8 cellular contexts compared by ENCODE assay signal in the genomic region with DNA sequence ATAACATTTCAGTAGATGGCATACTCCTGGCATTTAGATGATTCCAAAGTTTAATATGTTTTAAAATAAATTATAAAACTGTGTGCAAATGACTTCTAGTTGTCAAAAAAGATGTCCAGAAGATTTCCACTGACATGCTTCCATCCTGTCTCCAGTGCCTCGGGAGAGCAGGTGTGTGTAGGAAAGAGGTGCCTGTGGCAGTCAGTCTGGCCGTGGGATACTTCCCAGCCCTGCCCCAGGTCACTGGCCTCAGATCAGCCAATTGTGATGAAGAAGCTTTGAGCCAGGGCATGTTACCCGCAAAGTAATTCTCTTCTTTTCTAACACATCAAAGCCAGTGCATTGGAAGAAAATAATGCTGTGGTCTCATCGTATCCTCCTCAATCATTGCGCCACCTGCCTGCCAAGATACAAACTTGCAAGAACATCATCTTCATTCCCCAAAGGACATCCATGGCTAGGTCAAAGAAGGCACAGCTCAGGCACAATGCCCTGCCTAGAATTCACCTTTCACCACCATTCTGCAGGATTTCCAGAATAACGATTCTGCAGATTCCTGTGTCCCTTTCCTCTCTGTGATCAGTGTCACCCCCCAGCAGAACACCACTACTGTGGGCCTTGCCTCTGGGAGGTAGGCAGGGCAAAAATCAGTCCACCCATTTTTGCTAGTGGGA. TPM values are rescaled to one million over a fixed set of nuclear protein-coding genes. Genes with fewer than 3 reads are reported as not detected.
DNase-seq lines count a peak whose midpoint lies in the region; ATAC-seq, FAIRE-seq and TF ChIP-seq lines count a peak whose summit lies in the region.

No MANE protein-coding gene starts in this region.

- H3K4me3 Mint-ChIP-seq in nephron: no peak overlapping the region

- peak; percentile 73 for TF ChIP-seq CTCF in D721Med (IDR thresholded peaks at IDR 0.05; ENCODE audit: insufficient read depth, missing control alignments)
- TF ChIP-seq CTCF in GM20000 (IDR thresholded peaks at IDR 0.05; ENCODE audit: extremely low read depth, missing control alignments): peak; percentile 17
- peak in 55 of 56 donors; percentile 19 to 68 (median 52) for TF ChIP-seq CTCF in dorsolateral prefrontal cortex (IDR thresholded peaks at IDR 0.05 in 54 of 56, conservative IDR thresholded peaks at IDR 0.05 in 2 of 56; ENCODE audit: low read depth in 1 of 56, partially characterized antibody in 56 of 56)
- peak; percentile 39 to 57 (median 46) for TF ChIP-seq CTCF in nephron (IDR thresholded peaks at IDR 0.05; ENCODE audit: unreplicated experiment in 3 of 3)

- DNase-seq in D721Med (ENCODE audit: insufficient read length, low spot score) (peak; percentile 48), GM20000 (ENCODE audit: low spot score) (peak; percentile 47), RCC 7860 (ENCODE audit: low spot score) (peak; percentile 53), dorsolateral prefrontal cortex (no peak)
- DNase-seq in stimulated activated CD4-positive, alpha-beta T cell treated with anti-CD3 and anti-CD28 coated beads, Interleukin-4, amount 100 ng/mL, for 1 hour: no peak

- H3K4me3 ChIP-seq in dorsolateral prefrontal cortex: no peak overlapping the region

- ATAC-seq in GM21717 (IDR thresholded peaks at IDR 0.05; ENCODE audit: unreplicated experiment): no peak
- ATAC-seq in HG03342 (IDR thresholded peaks at IDR 0.05; ENCODE audit: unreplicated experiment): no peak

- H3K4me1 Mint-ChIP-seq in nephron: peaks cover 10% of the 10 kb centered on the region

- H3K27me3 Mint-ChIP-seq in nephron (ENCODE audit: low read depth): peaks cover 45% of the 10 kb centered on the region

- FAIRE-seq in D721Med (lab: Jason Lieb, UNC) (no peak), RCC 7860 (lab: Jason Lieb, UNC) (peak; percentile 57)

- H3K27ac Mint-ChIP-seq in nephron: no peak overlapping the region

- intact Hi-C loops in dorsolateral prefrontal cortex (cut with DNase I): loop anchor here in 1 of 2 donors (2.0 to 10.0 kb wide), 2 partner anchors 399 to 469 kb away; no protein-coding TSS in a partner anchor

- peaks cover 5% of the 10 kb centered on the region for H3K9me3 Mint-ChIP-seq in nephron

- no peaks in the 10 kb centered on the region for H3K36me3 Mint-ChIP-seq in nephron (ENCODE audit: low read depth)

- H3K27ac ChIP-seq in dorsolateral prefrontal cortex: no peak overlapping the region

- peaks cover 0 to 20% (median 0%) of the 10 kb centered on the region in 45 donors for H3K27me3 ChIP-seq in dorsolateral prefrontal cortex

RNA-seq across cellular contexts. Expression of a gene that starts 6.3 kb away (rescaled TPM):
- total RNA-seq in dorsolateral prefrontal cortex: 100 to 1,000 TPM; 110 to 286 (median 217) TPM

Comparison
In these comparisons a context has a peak if more than half of its experiments do, and no peak if none do; other contexts are left out.
1. DNase-seq: peak in D721Med (single experiment), GM20000 (single experiment) and RCC 7860 (single experiment); none in dorsolateral prefrontal cortex (0 of 10) and stimulated activated CD4-positive, alpha-beta T cell treated with anti-CD3 and anti-CD28 coated beads, Interleukin-4, amount 100 ng/mL, for 1 hour (single experiment).
2. CTCF ChIP-seq: peak in every context shown above with its lines; median percentile 73 in D721Med; 52 in dorsolateral prefrontal cortex; 46 in nephron; 17 in GM20000.